In genomic region chr17:31937926-31938641, GRCh38 we compare ENCODE assay signal across 8 cellular contexts. TPM values are rescaled to one million over a fixed set of nuclear protein-coding genes. Genes with fewer than 3 reads are reported as not detected.
DNase-seq lines count a peak whose midpoint lies in the region; TF ChIP-seq lines count a peak whose summit lies in the region.
"Not testable (repeated sequence)": the region's sequence is repeated elsewhere in the genome, so short reads cannot be mapped to it uniquely, and the experiment has no call there.

No MANE protein-coding gene starts in this region.

- not testable (repeated sequence) for H3K14ac ChIP-seq in trophoblast cell (ENCODE audit: low read length)

- H3K9me3 ChIP-seq in DOHH2 (ENCODE audit: control insufficient read depth, insufficient read depth, low read length); KOPT-K1 (ENCODE audit: insufficient read depth, low read length, poor library complexity, severe bottlenecking); SU-DHL-6 (ENCODE audit: insufficient read depth, low read length); adipocyte (ENCODE audit: control insufficient read depth, low read length); liver (ENCODE audit: control insufficient read depth in 4 of 4, low read length in 3 of 4); trophoblast cell (ENCODE audit: insufficient read depth, low read depth, low read length): not testable (repeated sequence)

- peaks cover 45% of the 10 kb centered on the region for H3K36me3 ChIP-seq in DOHH2 (ENCODE audit: control insufficient read depth, low read length)
- H3K36me3 ChIP-seq in KOPT-K1 (ENCODE audit: insufficient read depth, low read length), result peaks cover 37% of the 10 kb centered on the region
- H3K36me3 ChIP-seq in SU-DHL-6 (ENCODE audit: low read length); adipocyte (ENCODE audit: control insufficient read depth, insufficient read depth, low read length, severe bottlenecking); liver (ENCODE audit: control insufficient read depth in 4 of 4, insufficient read depth in 3 of 4, low read depth in 1 of 4, low read length in 3 of 4); trophoblast cell (ENCODE audit: control insufficient read depth in 1 of 2, insufficient read depth in 2 of 2, low read length in 2 of 2): not testable (repeated sequence)

- peak overlapping the region; percentile 56 for H3K9ac ChIP-seq in SU-DHL-6 (ENCODE audit: low read length)
- peak overlapping the region; percentile 58 for H3K9ac ChIP-seq in adipocyte (ENCODE audit: low read length)
- H3K9ac ChIP-seq in liver (ENCODE audit: low read depth in 1 of 2, low read length in 2 of 2), result peak overlapping the region in 1 of 2 donors; percentile 47
- not testable (repeated sequence) for H3K9ac ChIP-seq in trophoblast cell (ENCODE audit: low read length)

- H3K79me2 ChIP-seq in DOHH2 (ENCODE audit: control insufficient read depth, low read length), result peaks cover 60% of the 10 kb centered on the region
- peaks cover 58% of the 10 kb centered on the region for H3K79me2 ChIP-seq in SU-DHL-6 (ENCODE audit: insufficient read depth, low read length)
- H3K79me2 ChIP-seq in trophoblast cell (ENCODE audit: control insufficient read depth, insufficient read depth, low read length, poor library complexity), result not testable (repeated sequence)

- H4K8ac ChIP-seq in trophoblast cell (ENCODE audit: low read depth, low read length), result not testable (repeated sequence)

- H3K9me2 ChIP-seq in DOHH2 (replicated peaks; ENCODE audit: control insufficient read depth, low read length); SU-DHL-6 (replicated peaks; ENCODE audit: insufficient read depth, low read length): not testable (repeated sequence)

- H3K4ac ChIP-seq in trophoblast cell (ENCODE audit: low read depth, low read length), result not testable (repeated sequence)

- not testable (repeated sequence) for H3K27me3 Mint-ChIP-seq in type B pancreatic cell

- H4K91ac ChIP-seq in trophoblast cell (ENCODE audit: low read depth, low read length), result not testable (repeated sequence)

- peaks cover 20% of the 10 kb centered on the region for H3K4me1 ChIP-seq in DOHH2 (ENCODE audit: control insufficient read depth, low read length)
- H3K4me1 ChIP-seq in adipocyte (ENCODE audit: control insufficient read depth, insufficient read depth, low read length); liver (ENCODE audit: control insufficient read depth in 4 of 4, insufficient read depth in 4 of 4, low read length in 3 of 4); trophoblast cell (ENCODE audit: control insufficient read depth in 1 of 2, insufficient read depth in 2 of 2, low read length in 2 of 2): not testable (repeated sequence)

- H2BK120ac ChIP-seq in trophoblast cell (ENCODE audit: insufficient read depth, low read length, poor library complexity), result not testable (repeated sequence)

- H3K9me3 Mint-ChIP-seq in type B pancreatic cell, result not testable (repeated sequence)

- TF ChIP-seq CTCF in DOHH2 (IDR thresholded peaks at IDR 0.05; ENCODE audit: low read depth, low read length, poor library complexity, severe bottlenecking); SU-DHL-6 (IDR thresholded peaks at IDR 0.05; ENCODE audit: insufficient read depth, low read length, poor library complexity, severe bottlenecking); liver (IDR thresholded peaks at IDR 0.05; ENCODE audit: low read depth, low read length, missing input control); type B pancreatic cell (conservative IDR thresholded peaks at IDR 0.05): not testable (repeated sequence)

- not testable (repeated sequence) for H2BK12ac ChIP-seq in trophoblast cell (ENCODE audit: low read length)

- DNase-seq in adipocyte (ENCODE audit: low read depth), result peak; percentile 13
- DNase-seq in erythroblast (lab: John Stamatoyannopoulos, UW), result peak; percentile 39 to 60
- DNase-seq in trophoblast cell, result peak in 1 of 2 donors; percentile 4
- not testable (repeated sequence) for DNase-seq in type B pancreatic cell (ENCODE audit: extremely low spot score, unreplicated experiment)

- TF ChIP-seq RAD21 in liver (IDR thresholded peaks at IDR 0.05), result not testable (repeated sequence)

- H3K27ac Mint-ChIP-seq in type B pancreatic cell, result peak overlapping the region; percentile 81

- not testable (repeated sequence) for H2AK5ac ChIP-seq in trophoblast cell (ENCODE audit: low read length)

- not testable (repeated sequence) for H3K27me3 ChIP-seq in DOHH2 (ENCODE audit: control insufficient read depth, low read length); SU-DHL-6 (ENCODE audit: low read length); adipocyte (replicated peaks; ENCODE audit: control insufficient read depth, insufficient read depth, low read length); liver (ENCODE audit: control insufficient read depth in 4 of 4, insufficient read depth in 4 of 4, low read length in 3 of 4); trophoblast cell (ENCODE audit: insufficient read depth, low read length)

- WGBS in liver, result 13% methylated on average over 9 of the region's 12 CpGs
- WGBS in trophoblast cell (ENCODE audit: extremely low coverage, insufficient coverage, insufficient read length), result no CpG with 5 or more reads among the region's 12 CpGs

- not testable (repeated sequence) for H3K23ac ChIP-seq in trophoblast cell (ENCODE audit: low read length)

- H4K20me1 ChIP-seq in DOHH2 (ENCODE audit: control insufficient read depth, insufficient read depth, low read depth, low read length); SU-DHL-6 (ENCODE audit: low read depth, low read length): not testable (repeated sequence)

- H3K4me2 ChIP-seq in DOHH2 (ENCODE audit: low read length) (peak overlapping the region; percentile 90), SU-DHL-6 (ENCODE audit: low read depth, low read length, poor library complexity, severe bottlenecking) (peak overlapping the region; percentile 90), trophoblast cell (ENCODE audit: low read length) (peak overlapping the region; percentile 63)

- not testable (repeated sequence) for H2BK5ac ChIP-seq in trophoblast cell (ENCODE audit: low read depth, low read length, poor library complexity)

- not testable (repeated sequence) for H4K12ac ChIP-seq in trophoblast cell (ENCODE audit: low read depth, low read length)

- not testable (repeated sequence) for H2AFZ ChIP-seq in SU-DHL-6 (ENCODE audit: low read depth, low read length, severe bottlenecking); trophoblast cell (ENCODE audit: insufficient read depth, low read length, poor library complexity)

- peak overlapping the region; percentile 90 for H3K4me3 Mint-ChIP-seq in type B pancreatic cell

- not testable (repeated sequence) for TF ChIP-seq POLR2A in erythroblast (IDR thresholded peaks at IDR 0.05; ENCODE audit: low read length)

- not testable (repeated sequence) for H3K79me1 ChIP-seq in trophoblast cell (ENCODE audit: low read length)

- not testable (repeated sequence) for H3K4me1 Mint-ChIP-seq in type B pancreatic cell (ENCODE audit: unreplicated experiment)

- H3K36me3 Mint-ChIP-seq in type B pancreatic cell, result not testable (repeated sequence)

- H3K18ac ChIP-seq in trophoblast cell (ENCODE audit: low read length), result not testable (repeated sequence)

- H3K4me3 ChIP-seq in DOHH2 (ENCODE audit: low read length), result peak overlapping the region; percentile 95
- peak overlapping the region; percentile 69 for H3K4me3 ChIP-seq in SU-DHL-6 (ENCODE audit: insufficient read depth, low read length, poor library complexity, severe bottlenecking)
- peak overlapping the region; percentile 75 for H3K4me3 ChIP-seq in adipocyte (ENCODE audit: low read length)
- H3K4me3 ChIP-seq in liver (ENCODE audit: low read depth in 1 of 3, low read length in 3 of 3), result peak overlapping the region in 2 of 3 donors; percentile 37 to 43
- not testable (repeated sequence) for H3K4me3 ChIP-seq in trophoblast cell (ENCODE audit: low read depth, low read length)

- H3F3A ChIP-seq in DOHH2 (ENCODE audit: control insufficient read depth, insufficient read depth); SU-DHL-6 (ENCODE audit: insufficient read depth): not testable (repeated sequence)

- H3K27ac ChIP-seq in DOHH2 (ENCODE audit: low read depth, low read length), result peak overlapping the region; percentile 9; the same call in 1 of the 2 replicates
- peak overlapping the region; percentile 49 for H3K27ac ChIP-seq in KOPT-K1 (ENCODE audit: low read depth, low read length, poor library complexity, severe bottlenecking)
- H3K27ac ChIP-seq in SU-DHL-6 (ENCODE audit: low read depth, low read length); liver (ENCODE audit: low read depth in 1 of 2, low read length in 2 of 2); trophoblast cell (ENCODE audit: low read depth, low read length): not testable (repeated sequence)

RNA-seq across cellular contexts. Expression of gene SUZ12, which starts 1.3 kb away (rescaled TPM):
- total RNA-seq in liver (10 to 100 TPM; 12.4 to 32.4 TPM), type B pancreatic cell (ENCODE audit: low replicate concordance) (26.5 and 29.8 TPM in 2 replicates)
- 1 to 10 TPM; 5.2 to 7.0 TPM for polyA plus RNA-seq in liver
- 51.0 and 52.4 TPM in 2 replicates for polyA plus RNA-seq in trophoblast cell (2013)

RNA-seq across cellular contexts. Expression of gene UTP6, which starts 36.6 kb away (rescaled TPM):
- 10 to 100 TPM; 15.1 to 20.6 TPM for total RNA-seq in liver
- 10 to 100 TPM; 12.0 to 20.0 TPM for polyA plus RNA-seq in liver
- polyA plus RNA-seq in trophoblast cell (2013), result 69.3 and 75.2 TPM in 2 replicates
- 76.1 and 86.4 TPM in 2 replicates for total RNA-seq in type B pancreatic cell (ENCODE audit: low replicate concordance)
